8 cellular contexts compared by ENCODE assay signal in genomic region chr3:46930945-46931403, GRCh38. TPM values are rescaled to one million over a fixed set of nuclear protein-coding genes. Genes with fewer than 3 reads are reported as not detected.
DNase-seq lines count a peak whose midpoint lies in the region; ATAC-seq and TF ChIP-seq lines count a peak whose summit lies in the region.

No MANE protein-coding gene starts in this region.

- H3K27me3 Mint-ChIP-seq in natural killer cell treated with Interleukin-12 subunit alpha and Interleukin-12 subunit beta and Interleukin-15 and Interleukin-18, amount 100 ng/mL, for 72 hours, result no peaks in the 10 kb centered on the region

- no peak overlapping the region; the same call in 1 of the 2 replicates for H3K4me3 ChIP-seq in LNCaP clone FGC (ENCODE audit: low read depth, low read length)

- peak; percentile 23 for DNase-seq in ACHN
- peak; percentile 46 for DNase-seq in LNCaP clone FGC (ENCODE audit: low read depth)
- peak; percentile 18 for DNase-seq in dedifferentiated amniotic fluid mesenchymal stem cell (ENCODE audit: extremely low spot score)
- DNase-seq in natural killer cell treated with Interleukin-12 subunit alpha and Interleukin-12 subunit beta and Interleukin-15 and Interleukin-18, amount 100 ng/mL, for 72 hours (ENCODE audit: low spot score), result peak; percentile 61
- no peak for DNase-seq in kidney glomerular epithelial cell (lab: John Stamatoyannopoulos, UW)
- no peak for DNase-seq in cortex of kidney (lab: John Stamatoyannopoulos, UW)
- no peak for DNase-seq in stimulated activated CD4-positive, alpha-beta T cell treated with anti-CD3 and anti-CD28 coated beads, Interleukin-2, amount 100 ng/mL, for 24 hours

- ATAC-seq in natural killer cell treated with Interleukin-12 subunit alpha and Interleukin-12 subunit beta and Interleukin-15 and Interleukin-18, amount 100 ng/mL, for 72 hours, result peak; percentile 39 to 65
- no peak for ATAC-seq in GM18909 (IDR thresholded peaks at IDR 0.05; ENCODE audit: poor library complexity, unreplicated experiment)

- H3K27ac Mint-ChIP-seq in natural killer cell treated with Interleukin-12 subunit alpha and Interleukin-12 subunit beta and Interleukin-15 and Interleukin-18, amount 100 ng/mL, for 72 hours, result peak overlapping the region; percentile 84 to 87

- peaks cover 4% of the 10 kb centered on the region for H3K9me3 Mint-ChIP-seq in natural killer cell treated with Interleukin-12 subunit alpha and Interleukin-12 subunit beta and Interleukin-15 and Interleukin-18, amount 100 ng/mL, for 72 hours

- peaks cover 61 to 62% of the 10 kb centered on the region in 2 donors for H3K4me1 Mint-ChIP-seq in natural killer cell treated with Interleukin-12 subunit alpha and Interleukin-12 subunit beta and Interleukin-15 and Interleukin-18, amount 100 ng/mL, for 72 hours (ENCODE audit: low read depth in 2 of 2)

- TF ChIP-seq CTCF in LNCaP clone FGC (IDR thresholded peaks at IDR 0.05; ENCODE audit: control insufficient read depth, extremely low read depth, insufficient read depth), result no peak

- in situ Hi-C loops in ACHN (cut with HindIII; ENCODE audit: low pct_ligation_motif_present, low pct_unique_long_range_greater_than_20kb, low sequenced_read_pairs), result no loop called here

- H3K4me3 Mint-ChIP-seq in natural killer cell treated with Interleukin-12 subunit alpha and Interleukin-12 subunit beta and Interleukin-15 and Interleukin-18, amount 100 ng/mL, for 72 hours, result peak overlapping the region; percentile 76

- H3K36me3 Mint-ChIP-seq in natural killer cell treated with Interleukin-12 subunit alpha and Interleukin-12 subunit beta and Interleukin-15 and Interleukin-18, amount 100 ng/mL, for 72 hours, result peaks cover 12% of the 10 kb centered on the region

RNA-seq across cellular contexts. Expression of gene CCDC12, which starts 45.6 kb away (rescaled TPM):
- total RNA-seq in natural killer cell treated with Interleukin-12 subunit alpha and Interleukin-12 subunit beta and Interleukin-15 and Interleukin-18, amount 100 ng/mL, for 72 hours, result 10 to 100 TPM; 58.0 to 89.8 TPM

RNA-seq across cellular contexts. Expression of gene NBEAL2, which starts 48.5 kb away (rescaled TPM):
- 100 to 1,000 TPM; 121 to 255 TPM for total RNA-seq in natural killer cell treated with Interleukin-12 subunit alpha and Interleukin-12 subunit beta and Interleukin-15 and Interleukin-18, amount 100 ng/mL, for 72 hours

RNA-seq across cellular contexts. Expression of gene PTH1R, which starts 53.5 kb away (rescaled TPM):
- not detected for total RNA-seq in natural killer cell treated with Interleukin-12 subunit alpha and Interleukin-12 subunit beta and Interleukin-15 and Interleukin-18, amount 100 ng/mL, for 72 hours

Comparison
In these comparisons a context has a peak if more than half of its experiments do, and no peak if none do; other contexts are left out.
1. DNase-seq: peak in ACHN (single experiment), LNCaP clone FGC (single experiment), dedifferentiated amniotic fluid mesenchymal stem cell (single experiment) and natural killer cell treated with Interleukin-12 subunit alpha and Interleukin-12 subunit beta and Interleukin-15 and Interleukin-18, amount 100 ng/mL, for 72 hours (single experiment); none in kidney glomerular epithelial cell (single experiment), cortex of kidney (single experiment) and stimulated activated CD4-positive, alpha-beta T cell treated with anti-CD3 and anti-CD28 coated beads, Interleukin-2, amount 100 ng/mL, for 24 hours (0 of 2).